7 cellular contexts compared by ENCODE assay signal in genomic region chr1:145824499-145824842, GRCh38. TPM values are rescaled to one million over a fixed set of nuclear protein-coding genes. Genes with fewer than 3 reads are reported as not detected.
A peak's percentile ranks its signal among the peaks of the same experiment; 100 is the strongest.
DNase-seq lines count a peak whose midpoint lies in the region; ATAC-seq and TF ChIP-seq lines count a peak whose summit lies in the region.

No MANE protein-coding gene starts in this region.

- CTCF ChIA-PET in activated CD8-positive, alpha-beta T cell treated with anti-CD3 and anti-CD28 coated beads for 36 hours (lab: Charles Lee), result interaction anchor here (1.0 to 11.8 kb wide), 7 partner anchors 10 to 140 kb away, joined by 3 to 163 read pairs (median 4); partner anchors contain the start of genes ANKRD34A, ITGA10, NUDT17 and POLR3GL

- H3K36me3 ChIP-seq in iPS-15b (ENCODE audit: control insufficient read depth, insufficient read depth, low read length), result peaks cover 18% of the 10 kb centered on the region

- intact Hi-C loops in activated CD8-positive, alpha-beta T cell treated with anti-CD3 and anti-CD28 coated beads for 36 hours (cut with micrococcal nuclease), result no loop called here

- no peaks in the 10 kb centered on the region for H3K9me3 ChIP-seq in iPS-15b (ENCODE audit: control insufficient read depth, insufficient read depth, low read length)

- H3K4me1 Mint-ChIP-seq in activated CD8-positive, alpha-beta T cell treated with anti-CD3 and anti-CD28 coated beads for 36 hours (ENCODE audit: low read depth), result peaks cover 44% of the 10 kb centered on the region
- peaks cover 13% of the 10 kb centered on the region for H3K4me1 Mint-ChIP-seq in stimulated activated memory B cell treated with anti-CD40 and anti-IgM and Interleukin-4, amounts not matched to agents 10 μg/mL and 1 μg/mL and 100 μg/mL, for 72 hours

- peaks cover 48% of the 10 kb centered on the region for H3K36me3 Mint-ChIP-seq in activated CD8-positive, alpha-beta T cell treated with anti-CD3 and anti-CD28 coated beads for 36 hours (ENCODE audit: low read depth)
- H3K36me3 Mint-ChIP-seq in stimulated activated memory B cell treated with anti-CD40 and anti-IgM and Interleukin-4, amounts not matched to agents 10 μg/mL and 1 μg/mL and 100 μg/mL, for 72 hours, result peaks cover 35% of the 10 kb centered on the region

- ATAC-seq in activated CD8-positive, alpha-beta T cell treated with anti-CD3 and anti-CD28 coated beads for 36 hours, result no peak
- ATAC-seq in stimulated activated memory B cell treated with anti-CD40 and anti-IgM and Interleukin-4, amounts not matched to agents 10 μg/mL and 1 μg/mL and 100 μg/mL, for 72 hours, result no peak
- ATAC-seq in HG02938 (IDR thresholded peaks at IDR 0.05; ENCODE audit: unreplicated experiment) (no peak), GM18909 (IDR thresholded peaks at IDR 0.05; ENCODE audit: poor library complexity, unreplicated experiment) (no peak)

- peak overlapping the region; percentile 97 for H3K4me3 Mint-ChIP-seq in activated CD8-positive, alpha-beta T cell treated with anti-CD3 and anti-CD28 coated beads for 36 hours
- peak overlapping the region; percentile 99 for H3K4me3 Mint-ChIP-seq in stimulated activated memory B cell treated with anti-CD40 and anti-IgM and Interleukin-4, amounts not matched to agents 10 μg/mL and 1 μg/mL and 100 μg/mL, for 72 hours

- no peaks in the 10 kb centered on the region for H3K4me1 ChIP-seq in iPS-15b (ENCODE audit: control insufficient read depth, insufficient read depth, low read length)

- TF ChIP-seq CTCF in HFF-Myc (IDR thresholded peaks at IDR 0.05; ENCODE audit: low read depth, low read length, missing control alignments), result no peak
- TF ChIP-seq CTCF in activated CD8-positive, alpha-beta T cell treated with anti-CD3 and anti-CD28 coated beads for 36 hours (IDR thresholded peaks at IDR 0.05), result no peak

- peak overlapping the region; percentile 97 for H3K27ac Mint-ChIP-seq in activated CD8-positive, alpha-beta T cell treated with anti-CD3 and anti-CD28 coated beads for 36 hours
- peak overlapping the region; percentile 97 for H3K27ac Mint-ChIP-seq in stimulated activated memory B cell treated with anti-CD40 and anti-IgM and Interleukin-4, amounts not matched to agents 10 μg/mL and 1 μg/mL and 100 μg/mL, for 72 hours

- no peaks in the 10 kb centered on the region for H3K9me3 Mint-ChIP-seq in activated CD8-positive, alpha-beta T cell treated with anti-CD3 and anti-CD28 coated beads for 36 hours
- H3K9me3 Mint-ChIP-seq in stimulated activated memory B cell treated with anti-CD40 and anti-IgM and Interleukin-4, amounts not matched to agents 10 μg/mL and 1 μg/mL and 100 μg/mL, for 72 hours, result no peaks in the 10 kb centered on the region

- H3K4me3 ChIP-seq in HFF-Myc (replicated peaks; ENCODE audit: low read depth, low read length) (peak overlapping the region; percentile 98), iPS-15b (ENCODE audit: low read depth, low read length) (peak overlapping the region; percentile 99)

- H3K27me3 Mint-ChIP-seq in activated CD8-positive, alpha-beta T cell treated with anti-CD3 and anti-CD28 coated beads for 36 hours, result no peaks in the 10 kb centered on the region
- H3K27me3 Mint-ChIP-seq in stimulated activated memory B cell treated with anti-CD40 and anti-IgM and Interleukin-4, amounts not matched to agents 10 μg/mL and 1 μg/mL and 100 μg/mL, for 72 hours, result no peaks in the 10 kb centered on the region

- POLR2A ChIA-PET in activated CD8-positive, alpha-beta T cell treated with anti-CD3 and anti-CD28 coated beads for 36 hours (lab: Charles Lee), result interaction anchor here (0.7 to 2.1 kb wide), 11 partner anchors 10 to 213 kb away, joined by 3 to 9 read pairs (median 4); partner anchors contain the start of genes NUDT17 and RBM8A

- peak overlapping the region; percentile 97 for H3K9ac ChIP-seq in iPS-15b (ENCODE audit: low read depth, low read length)

- DNase-seq in HFF-Myc (ENCODE audit: extremely low read depth, low read depth), result no peak
- DNase-seq in activated CD8-positive, alpha-beta T cell treated with anti-CD3 and anti-CD28 coated beads for 36 hours, result no peak
- no peak for DNase-seq in NCI-H187 (lab: John Stamatoyannopoulos, UW)

- no peaks in the 10 kb centered on the region for H3K27me3 ChIP-seq in iPS-15b (ENCODE audit: control insufficient read depth, insufficient read depth, low read length)

RNA-seq across cellular contexts. Expression of gene POLR3C, which starts 0.5 kb away (rescaled TPM):
- total RNA-seq in activated CD8-positive, alpha-beta T cell treated with anti-CD3 and anti-CD28 coated beads for 36 hours, result 10 to 100 TPM; 38.2 to 39.4 TPM

RNA-seq across cellular contexts. Expression of gene RNF115, which starts 0.6 kb away (rescaled TPM):
- total RNA-seq in activated CD8-positive, alpha-beta T cell treated with anti-CD3 and anti-CD28 coated beads for 36 hours, result 10 to 100 TPM; 12.6 to 13.1 TPM

RNA-seq across cellular contexts. Expression of gene NUDT17, which starts 21.0 kb away (rescaled TPM):
- 1 to 10 TPM; 3.0 to 3.3 TPM for total RNA-seq in activated CD8-positive, alpha-beta T cell treated with anti-CD3 and anti-CD28 coated beads for 36 hours

RNA-seq across cellular contexts. Expression of gene PIAS3, which starts 34.4 kb away (rescaled TPM):
- total RNA-seq in activated CD8-positive, alpha-beta T cell treated with anti-CD3 and anti-CD28 coated beads for 36 hours, result 10 to 100 TPM; 17.9 to 18.9 TPM
